ENCODE assay signal across 8 cellular contexts in genomic region chr5:93899026-93899600, GRCh38.
DNase-seq lines count a peak whose midpoint lies in the region; ATAC-seq and TF ChIP-seq lines count a peak whose summit lies in the region.

No MANE protein-coding gene starts in this region.

- no peaks in the 10 kb centered on the region for H3K27me3 ChIP-seq in hepatocyte
- H3K27me3 ChIP-seq in effector memory CD4-positive, alpha-beta T cell (replicated peaks; ENCODE audit: control insufficient read depth, insufficient read depth, low read length, poor library complexity, severe bottlenecking): no peaks in the 10 kb centered on the region

- no peaks in the 10 kb centered on the region for H3K36me3 ChIP-seq in hepatocyte (replicated peaks; ENCODE audit: insufficient read depth, low read depth)
- H3K36me3 ChIP-seq in effector memory CD4-positive, alpha-beta T cell (ENCODE audit: control insufficient read depth, insufficient read depth, low read length): no peaks in the 10 kb centered on the region

- no peaks in the 10 kb centered on the region for H3K79me2 ChIP-seq in hepatocyte

- H3K4me1 ChIP-seq in hepatocyte (ENCODE audit: insufficient read depth): peaks cover 3% of the 10 kb centered on the region
- H3K4me1 ChIP-seq in effector memory CD4-positive, alpha-beta T cell (ENCODE audit: control insufficient read depth, insufficient read depth, low read length, poor library complexity, severe bottlenecking): no peaks in the 10 kb centered on the region

- no peak overlapping the region for H3K27ac ChIP-seq in hepatocyte
- no peak overlapping the region for H3K27ac ChIP-seq in effector memory CD4-positive, alpha-beta T cell (ENCODE audit: insufficient read depth, low read length, poor library complexity, severe bottlenecking)

- peak; percentile 51 for TF ChIP-seq CTCF in GM12864 (IDR thresholded peaks at IDR 0.05; ENCODE audit: low read depth, low read length, missing control alignments)
- TF ChIP-seq CTCF in hepatocyte (IDR thresholded peaks at IDR 0.05; ENCODE audit: poor library complexity): peak; percentile 31

- H4K20me1 ChIP-seq in hepatocyte (ENCODE audit: insufficient read depth, poor library complexity, severe bottlenecking): no peaks in the 10 kb centered on the region

- WGBS in hepatocyte (ENCODE audit: low lambda C conversion rate, missing lambda C conversion rate): 81% methylated on average over 1 of the region's 1 CpG

- H3K9me3 ChIP-seq in hepatocyte (ENCODE audit: low read depth): no peaks in the 10 kb centered on the region
- no peaks in the 10 kb centered on the region for H3K9me3 ChIP-seq in effector memory CD4-positive, alpha-beta T cell (ENCODE audit: control insufficient read depth, low read length)

- H3K4me2 ChIP-seq in hepatocyte: no peak overlapping the region

- H2AFZ ChIP-seq in hepatocyte: no peak overlapping the region

- peak; percentile 80 for ATAC-seq in GM21723 (IDR thresholded peaks at IDR 0.05; ENCODE audit: unreplicated experiment)

- H3K4me3 ChIP-seq in GM12864 (ENCODE audit: low read depth, low read length) (no peak overlapping the region), hepatocyte (no peak overlapping the region)
- no peak overlapping the region for H3K4me3 ChIP-seq in effector memory CD4-positive, alpha-beta T cell (ENCODE audit: insufficient read depth, low read depth, low read length, poor library complexity, severe bottlenecking)

- no peaks in the 10 kb centered on the region for H3K9me2 ChIP-seq in hepatocyte (replicated peaks; ENCODE audit: insufficient read depth)

- DNase-seq in GM12864 (ENCODE audit: low read depth) (no peak), NAMALWA (ENCODE audit: low spot score) (peak; percentile 63), hepatocyte (ENCODE audit: low spot score) (no peak), hippocampal formation (lab: John Stamatoyannopoulos, UW) (no peak), NCI-H774 (lab: John Stamatoyannopoulos, UW) (no peak), nucleus accumbens (lab: John Stamatoyannopoulos, UW) (no peak)
- no peak for DNase-seq in effector memory CD4-positive, alpha-beta T cell
